In genomic region chr7:119861385-119861784, GRCh38 we compare ENCODE assay signal across 34 cellular contexts.
"Had no signal": no experiment of that assay in that cellular context is flagged by ENCODE, and none has a peak within 500 bp of the region (broad histone marks: within the 10 kb centered on the region; RNA-seq: fewer than 3 reads in every experiment).

No MANE protein-coding gene starts in this region.

- H3K9me3 ChIP-seq: adrenal gland, ascending aorta, body of pancreas, breast epithelium had no signal

- H3K27me3 ChIP-seq: adrenal gland, ascending aorta, body of pancreas, brain microvascular endothelial cell, breast epithelium, cardiac muscle cell had no signal

- FAIRE-seq: astrocyte, bronchial epithelial cell had no signal

- H3K4me3 ChIP-seq: adrenal gland, ascending aorta, body of pancreas, breast epithelium, cardiac muscle cell had no signal

- DNase-seq: activated effector memory CD4-positive, alpha-beta T cell treated with anti-CD3 and anti-CD28 coated beads, Interleukin-2, amount 50 U/mL, for 16 hours; activated effector memory CD4-positive, alpha-beta T cell treated with Interleukin-2 at 50 U/mL for 16 hours; activated gamma-delta T cell; activated gamma-delta T cell treated with Interleukin-2 at 50 U/mL for 16 hours; activated naive CD4-positive, alpha-beta T cell; activated naive CD4-positive, alpha-beta T cell treated with anti-CD3 and anti-CD28 coated beads for 36 hours; activated naive CD4-positive, alpha-beta T cell treated with anti-CD3 and anti-CD28 coated beads, Interleukin-2, amount 10 ng/mL, durations not matched to agents 7 days and 5 days; activated naive CD4-positive, alpha-beta T cell treated with anti-CD3 and anti-CD28 coated beads, Interleukin-2, amount 50 U/mL, for 16 hours; activated naive CD4-positive, alpha-beta T cell treated with Interleukin-2 at 50 U/mL for 16 hours; activated naive CD8-positive, alpha-beta T cell treated with anti-CD3 and anti-CD28 coated beads for 36 hours; activated naive CD8-positive, alpha-beta T cell treated with anti-CD3 and anti-CD28 coated beads, Interleukin-2, amount 10 ng/mL, durations not matched to agents 7 days and 5 days; activated naive CD8-positive, alpha-beta T cell treated with anti-CD3 and anti-CD28 coated beads, Interleukin-2, amount 50 U/mL, for 24 hours; activated T-cell treated with anti-CD3 and anti-CD28 coated beads, Interleukin-2, amount 50 U/mL, for 1 hour; activated T-cell treated with anti-CD3 and anti-CD28 coated beads, Interleukin-2, amount 50 U/mL, for 24 hours; activated T-cell treated with anti-CD3 and anti-CD28 coated beads, Interleukin-2, amount 50 U/mL, for 4 hours; activated T-cell treated with anti-CD3 and anti-CD28 coated beads, Interleukin-2, amount 50 U/mL, for 48 hours; activated T-cell treated with anti-CD3 and anti-CD28 coated beads, Interleukin-2, amount 50 U/mL, for 72 hours; adrenal gland; amniotic stem cell; amygdala; anterior cingulate cortex; aorta; body of pancreas; brain microvascular endothelial cell; caudate nucleus; central memory CD4-positive, alpha-beta T cell; cerebellar nuclear complex had no signal

- H3K4me1 ChIP-seq: adrenal gland, ascending aorta, body of pancreas, breast epithelium had no signal

- ATAC-seq: activated naive CD4-positive, alpha-beta T cell treated with anti-CD3 and anti-CD28 coated beads, Interleukin-2, amount 50 U/mL, for 72 hours; activated naive CD8-positive, alpha-beta T cell treated with anti-CD3 and anti-CD28 coated beads, Interleukin-2, amount 50 U/mL, for 24 hours; activated T-cell treated with anti-CD3 and anti-CD28 coated beads, Interleukin-2, amount 50 U/mL, for 4 hours; activated T-cell treated with anti-CD3 and anti-CD28 coated beads, Interleukin-2, amount 50 U/mL, for 72 hours; activated T-helper 17 cell treated with anti-CD3 and anti-CD28 coated beads, Interleukin-2, amount 50 U/mL, for 72 hours; body of pancreas had no signal

- H3K36me3 ChIP-seq: adrenal gland, ascending aorta, brain microvascular endothelial cell, breast epithelium, cardiac muscle cell had no signal

- H3K27ac ChIP-seq: adrenal gland, ascending aorta, body of pancreas, brain microvascular endothelial cell, breast epithelium, cardiac muscle cell had no signal
